ENCODE assay signal across 1 cellular context in the genomic region with DNA sequence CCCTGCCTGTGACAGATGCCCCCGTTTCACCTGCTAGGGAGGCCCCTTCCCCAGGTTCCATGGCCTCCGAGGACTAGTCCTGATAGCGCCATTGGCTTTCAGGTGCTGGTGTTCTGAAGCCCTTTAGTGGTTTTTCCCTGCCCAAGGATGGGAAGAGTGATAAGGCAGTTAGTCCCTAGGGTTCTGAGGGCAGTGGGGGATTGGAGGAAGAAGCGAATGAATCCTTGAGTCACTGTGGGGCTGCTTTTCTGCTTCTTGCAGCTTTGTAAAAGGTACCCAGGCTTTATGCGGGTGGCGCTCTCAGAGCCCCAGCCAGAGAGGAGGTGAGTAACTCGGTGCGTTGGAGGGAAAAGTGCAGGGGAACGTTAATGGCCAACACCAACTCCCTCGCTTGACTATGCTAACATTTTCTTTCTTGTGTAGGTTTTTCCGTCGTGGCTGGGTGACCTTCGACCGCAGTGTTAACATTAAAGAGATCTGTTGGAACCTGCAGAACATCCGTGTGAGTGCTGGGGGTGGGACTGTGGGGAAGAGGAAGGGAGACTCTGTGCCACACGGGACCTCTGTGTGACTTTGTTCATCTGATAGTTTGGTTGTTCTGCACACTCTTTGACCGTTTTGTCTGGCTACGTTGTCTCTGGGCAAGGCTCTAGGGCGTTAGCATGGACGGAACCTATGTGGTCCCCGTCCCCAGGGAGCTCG.
TF ChIP-seq lines count a peak whose summit lies in the region.

No MANE protein-coding gene starts in this region.

TF ChIP-seq in HepG2, 621 proteins besides CTCF, POLR2A, EP300 and RAD21:
- TF ChIP-seq CHD2 (IDR thresholded peaks at IDR 0.05; ENCODE audit: low read depth, low read length) (no peak), POLR2G (IDR thresholded peaks at IDR 0.05; ENCODE audit: low read depth, low read length) (peak; percentile 42; the same call in 1 of the 2 replicates)
